ENCODE assay signal across 19 cellular contexts in the genomic region with DNA sequence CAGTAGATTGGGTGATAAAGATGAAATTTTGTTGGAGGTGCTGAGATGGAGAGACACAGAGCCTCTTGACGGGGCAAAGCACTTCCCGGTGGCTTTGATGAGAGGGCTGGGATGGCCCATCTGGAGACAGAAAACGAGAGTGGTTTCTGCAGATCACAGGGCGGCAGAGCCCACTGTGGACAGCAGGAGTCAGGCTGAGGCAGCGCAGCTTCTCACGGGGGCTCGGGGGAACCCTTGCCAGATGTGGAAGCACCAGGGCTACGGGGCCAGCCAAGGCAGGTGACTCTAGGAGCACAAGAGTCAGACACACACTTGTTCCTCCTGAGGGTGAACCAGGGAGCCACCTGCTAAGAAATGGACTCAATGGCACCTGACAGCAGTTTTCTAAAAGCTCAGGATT.
A peak's percentile ranks its signal among the peaks of the same experiment; 100 is the strongest.
DNase-seq lines count a peak whose midpoint lies in the region; ATAC-seq and TF ChIP-seq lines count a peak whose summit lies in the region.
"Had no signal": no experiment of that assay in that cellular context is flagged by ENCODE, and none has a peak within 500 bp of the region (broad histone marks: within the 10 kb centered on the region; RNA-seq: fewer than 3 reads in every experiment).

No MANE protein-coding gene starts in this region.

- intact Hi-C loops in posterior vena cava (cut with DNase I) = no loop called here

- no peak for TF ChIP-seq POLR2A in Peyer's patch (IDR thresholded peaks at IDR 0.05)

- no peak for TF ChIP-seq CTCF in Peyer's patch (IDR thresholded peaks at IDR 0.05)

- H3K27me3 ChIP-seq in H7 (ENCODE audit: control insufficient read depth, insufficient read depth, low read length) (no peaks in the 10 kb centered on the region), Peyer's patch (no peaks in the 10 kb centered on the region)

- H3K27ac ChIP-seq in Peyer's patch = no peak overlapping the region
- H3K27ac ChIP-seq: KMS-11 had no signal

- H3K36me3 ChIP-seq in H7 (replicated peaks; ENCODE audit: control insufficient read depth, insufficient read depth, low read length) (no peaks in the 10 kb centered on the region), Peyer's patch (no peaks in the 10 kb centered on the region)

- H3K4me3 ChIP-seq in H7 (ENCODE audit: insufficient read depth, low read depth, low read length) (no peak overlapping the region), Peyer's patch (no peak overlapping the region)

- no peak for ATAC-seq in HG03520 (IDR thresholded peaks at IDR 0.05; ENCODE audit: unreplicated experiment)
- ATAC-seq in GM19395 (IDR thresholded peaks at IDR 0.05; ENCODE audit: unreplicated experiment) = no peak

- H3K4me1 ChIP-seq in Peyer's patch = no peaks in the 10 kb centered on the region

- H3K9me3 ChIP-seq in Peyer's patch = peaks cover 0 to 5% (median 0%) of the 10 kb centered on the region in 4 donors

- peak; percentile 66 for DNase-seq in H7
- peak in 2 of 3 donors; percentile 17 to 22 for DNase-seq in Peyer's patch
- peak; percentile 38 for DNase-seq in islet precursor cell
- peak; percentile 31 for DNase-seq in posterior vena cava (ENCODE audit: low spot score)
- DNase-seq in stimulated activated CD4-positive, alpha-beta T cell treated with anti-CD3 and anti-CD28 coated beads, Interleukin-2, amount 100 ng/mL, for 24 hours = no peak
- no peak for DNase-seq in putamen (ENCODE audit: low spot score)
- DNase-seq: ACHN, AML-193, COR-L47, GF-D8, GOT3, HFFc6, NCI-H1092, NCI-H1694, NCI-H524, SHP77 treated with DMSO at 0.1 percent for 48 hours had no signal

Comparison
In these comparisons a context has a peak if more than half of its experiments do, and no peak if none do; other contexts are left out.
1. DNase-seq: peak in H7 (single experiment), Peyer's patch (2 of 3), islet precursor cell (single experiment) and posterior vena cava (single experiment); none in stimulated activated CD4-positive, alpha-beta T cell treated with anti-CD3 and anti-CD28 coated beads, Interleukin-2, amount 100 ng/mL, for 24 hours (0 of 2) and putamen (single experiment).